18 cellular contexts compared by ENCODE assay signal in the genomic region with DNA sequence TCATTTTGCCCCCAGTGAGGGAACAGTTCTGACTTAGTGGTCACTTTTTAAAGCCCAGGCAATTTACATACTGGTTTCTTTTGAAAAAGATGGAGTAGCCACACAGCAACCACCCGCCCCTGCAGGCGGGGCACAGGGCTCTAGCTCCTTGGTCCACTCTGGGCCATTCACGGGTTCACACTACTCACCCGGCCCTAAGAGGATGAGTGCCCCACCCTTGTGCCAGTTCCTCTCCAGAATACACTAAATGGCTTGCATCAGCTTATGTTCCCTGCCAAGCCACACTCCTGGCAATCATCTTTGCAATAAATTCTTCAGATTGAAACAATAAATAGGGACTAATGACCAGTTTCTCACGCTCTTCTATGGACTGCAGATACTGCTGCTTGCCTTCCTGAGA. TPM values are rescaled to one million over a fixed set of nuclear protein-coding genes. Genes with fewer than 3 reads are reported as not detected.
DNase-seq lines count a peak whose midpoint lies in the region; ATAC-seq, FAIRE-seq and TF ChIP-seq lines count a peak whose summit lies in the region.
"Had no signal": no experiment of that assay in that cellular context is flagged by ENCODE, and none has a peak within 500 bp of the region (broad histone marks: within the 10 kb centered on the region; RNA-seq: fewer than 3 reads in every experiment).

No MANE protein-coding gene starts in this region.

- CTCF ChIA-PET in RWPE1 (lab: Yijun Ruan, JAX), result no interaction called here

- DNase-seq in EH (ENCODE audit: low read depth) (peak; percentile 53), RWPE1 (ENCODE audit: low spot score) (no peak), kidney (no peak), sigmoid colon (peak; percentile 40), G401 (ENCODE audit: low spot score) (no peak), NCI-H1092 treated with DMSO at 0.1 percent for 48 hours (lab: John Stamatoyannopoulos, UW) (no peak), KBM-7 (no peak)
- DNase-seq: activated gamma-delta T cell; amniotic stem cell; CD4-positive, alpha-beta T cell; mesendoderm; NCI-H1417; NCI-H2227 treated with DMSO at 0.1 percent for 48 hours; small intestine; stimulated activated CD4-positive, alpha-beta T cell treated with anti-CD3 and anti-CD28 coated beads, Interleukin-4, amount 100 ng/mL, for 4 hours; trophoblast cell had no signal

- H3K36me3 ChIP-seq in kidney (ENCODE audit: control insufficient read depth in 1 of 2, insufficient read depth in 2 of 2, low read length in 2 of 2), result peaks cover 49 to 58% of the 10 kb centered on the region in 2 donors
- H3K36me3 ChIP-seq in sigmoid colon, result peaks cover 25 to 95% (median 65%) of the 10 kb centered on the region in 4 donors

- H3K4me3 ChIP-seq in kidney (ENCODE audit: low read length in 2 of 2) (no peak overlapping the region), sigmoid colon (no peak overlapping the region)

- H3K27ac ChIP-seq in RWPE1, result peak overlapping the region; percentile 68
- H3K27ac ChIP-seq in kidney (ENCODE audit: low read depth in 2 of 2, low read length in 2 of 2), result peak overlapping the region; percentile 25 to 61
- H3K27ac ChIP-seq in sigmoid colon, result no peak overlapping the region

- TF ChIP-seq EP300 in sigmoid colon (IDR thresholded peaks at IDR 0.05), result no peak

- H3K27me3 ChIP-seq in sigmoid colon, result no peaks in the 10 kb centered on the region

- no peak for ATAC-seq in HG03521 (IDR thresholded peaks at IDR 0.05; ENCODE audit: unreplicated experiment)

- FAIRE-seq in kidney (lab: Jason Lieb, UNC), result no peak
- FAIRE-seq: small intestine had no signal

- TF ChIP-seq POLR2A in sigmoid colon (IDR thresholded peaks at IDR 0.05), result no peak

- in situ Hi-C loops in G401 (cut with HindIII; ENCODE audit: low sequenced_read_pairs), result no loop called here
- in situ Hi-C loops in KBM-7 (cut with MboI; ENCODE audit: low pct_unique_long_range_greater_than_20kb, low sequenced_read_pairs), result no loop called here

- intact Hi-C loops in kidney (cut with DNase I) (no loop called here), sigmoid colon (cut with DNase I) (no loop called here)

- H3K9ac ChIP-seq in kidney (ENCODE audit: low read length in 2 of 2), result no peak overlapping the region

- POLR2A ChIA-PET in RWPE1 (lab: Yijun Ruan, JAX; ENCODE audit: low non-redundant PET), result no interaction called here

- H3K9me3 ChIP-seq in kidney (ENCODE audit: control insufficient read depth in 1 of 2, low read length in 2 of 2) (no peaks in the 10 kb centered on the region), sigmoid colon (no peaks in the 10 kb centered on the region)

- 72 to 88% methylated on average over 5 of the region's 5 CpGs for WGBS in sigmoid colon, 2 donors

- H3K4me1 ChIP-seq in kidney (ENCODE audit: control insufficient read depth in 1 of 2, insufficient read depth in 1 of 2, low read depth in 1 of 2, low read length in 2 of 2) (peaks cover 0 to 2% of the 10 kb centered on the region in 2 donors), sigmoid colon (peaks cover 0 to 15% (median 0%) of the 10 kb centered on the region in 4 donors)

- TF ChIP-seq CTCF in RWPE1 (conservative IDR thresholded peaks at IDR 0.05; ENCODE audit: low read depth), result no peak
- TF ChIP-seq CTCF in kidney (IDR thresholded peaks at IDR 0.05; ENCODE audit: borderline replicate concordance, extremely low read depth, insufficient read depth), result no peak
- TF ChIP-seq CTCF in sigmoid colon (IDR thresholded peaks at IDR 0.05), result no peak

RNA-seq across cellular contexts. Expression of a gene that starts 15.7 kb away (rescaled TPM):
- total RNA-seq in kidney (38.6 TPM), sigmoid colon (10 to 100 TPM in 3 of 4 donors, 1 to 10 TPM in 1; 8.7 to 23.8 (median 15.7) TPM)
- polyA plus RNA-seq in kidney (ENCODE audit: insufficient read depth, low read depth, low replicate concordance) (23.8 TPM), sigmoid colon (10 to 100 TPM in 1 of 3 donors, 1 to 10 TPM in 2; 6.6 to 47.2 (median 8.1) TPM)
- 34.5 and 38.9 TPM in 2 replicates for total RNA-seq in G401 (2014; rRNA removed; shearing (Covaris generic))

RNA-seq across cellular contexts. Expression of a gene that starts 26.4 kb away (rescaled TPM):
- total RNA-seq in kidney, result 92.0 TPM
- polyA plus RNA-seq in kidney (ENCODE audit: insufficient read depth, low read depth, low replicate concordance), result 313 TPM
- total RNA-seq in sigmoid colon, result 100 to 1,000 TPM; 109 to 228 (median 141) TPM
- 100 to 1,000 TPM; 173 to 398 (median 274) TPM for polyA plus RNA-seq in sigmoid colon
- 192 and 214 TPM in 2 replicates for total RNA-seq in G401 (2014; rRNA removed; shearing (Covaris generic))

RNA-seq across cellular contexts. Expression of a gene that starts 47.0 kb away (rescaled TPM):
- total RNA-seq in kidney (7.2 TPM), sigmoid colon (10 to 100 TPM in 3 of 4 donors, 1 to 10 TPM in 1; 7.1 to 26.6 (median 14.1) TPM)
- polyA plus RNA-seq in kidney (ENCODE audit: insufficient read depth, low read depth, low replicate concordance) (8.2 TPM), sigmoid colon (1 to 10 TPM in 2 of 3 donors, not detected in 1; 3.6 to 7.4 TPM)
- total RNA-seq in G401 (2014; rRNA removed; shearing (Covaris generic)), result 55.9 and 62.4 TPM in 2 replicates
- total RNA-seq: CD4-positive, alpha-beta T cell; T-helper 1 cell treated with Interleukin-12 subunit alpha and Interleukin-12 subunit beta and Interleukin-4 antibody, amounts not matched to agents 30 ng/mL and 1 ng/mL, for 36 hours had no signal

Comparison
In these comparisons a context has a peak if more than half of its experiments do, and no peak if none do; other contexts are left out.
1. DNase-seq: peak in EH (single experiment) and sigmoid colon (single experiment); none in RWPE1 (single experiment), kidney (single experiment), G401 (single experiment), NCI-H1092 treated with DMSO at 0.1 percent for 48 hours (single experiment) and KBM-7 (single experiment).
2. H3K27ac ChIP-seq: peak in RWPE1 (single experiment) and kidney (2 of 2); none in sigmoid colon (0 of 4).